9 cellular contexts compared by ENCODE assay signal in the genomic region with DNA sequence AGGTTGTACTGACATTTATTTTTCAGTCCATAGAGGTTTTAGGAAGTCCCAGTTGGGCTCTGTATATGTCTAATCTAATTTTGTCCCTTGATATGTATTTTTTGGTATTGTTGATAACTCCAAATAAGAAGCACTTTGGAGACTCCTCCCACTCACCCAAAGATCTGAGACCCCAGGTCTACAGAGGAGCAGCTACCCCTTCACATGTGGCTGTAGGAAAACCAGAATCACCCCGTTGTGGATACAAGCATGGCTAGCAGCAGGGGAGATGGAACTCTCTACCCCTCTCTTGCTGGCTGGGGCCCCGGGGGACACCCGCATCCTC. TPM values are rescaled to one million over a fixed set of nuclear protein-coding genes. Genes with fewer than 3 reads are reported as not detected.
DNase-seq lines count a peak whose midpoint lies in the region; ATAC-seq and TF ChIP-seq lines count a peak whose summit lies in the region.
"Had no signal": no experiment of that assay in that cellular context is flagged by ENCODE, and none has a peak within 500 bp of the region (broad histone marks: within the 10 kb centered on the region; RNA-seq: fewer than 3 reads in every experiment).

No MANE protein-coding gene starts in this region.

- H4K20me1 ChIP-seq in H9 (ENCODE audit: control insufficient read depth, insufficient read depth, insufficient read length): no peaks in the 10 kb centered on the region

- H3K18ac ChIP-seq in H9 (ENCODE audit: insufficient read length, low read depth, low read length): no peak overlapping the region

- peaks cover 0 to 5% (median 0%) of the 10 kb centered on the region in 3 experiments; a peak in 1 of 7 replicates for H3K36me3 Mint-ChIP-seq in H9 (ENCODE audit: insufficient read depth in 1 of 3, low read depth in 3 of 3)
- H3K36me3 Mint-ChIP-seq in activated CD4-positive, alpha-beta memory T cell treated with anti-CD3 and anti-CD28 coated beads, Interleukin-2, amount 10 ng/mL, durations not matched to agents 7 days and 5 days (ENCODE audit: low read depth): no peaks in the 10 kb centered on the region

- peaks cover 88% of the 10 kb centered on the region for H3K27me3 Mint-ChIP-seq in H9 (ENCODE audit: low read depth)
- peaks cover 76% of the 10 kb centered on the region for H3K27me3 Mint-ChIP-seq in activated CD4-positive, alpha-beta memory T cell treated with anti-CD3 and anti-CD28 coated beads, Interleukin-2, amount 10 ng/mL, durations not matched to agents 7 days and 5 days

- H2BK20ac ChIP-seq in H9 (ENCODE audit: low read depth, low read length, poor library complexity, severe bottlenecking): no peak overlapping the region

- H4K8ac ChIP-seq in H9 (replicated peaks; ENCODE audit: insufficient read length, low read depth, low read length): no peak overlapping the region

- H2BK120ac ChIP-seq in H9 (ENCODE audit: low read depth, low read length, poor library complexity, severe bottlenecking): no peak overlapping the region

- DNase-seq in H9 (no peak), iPS DF 6.9 (ENCODE audit: low read depth, low spot score) (no peak), NCI-H748 treated with DMSO at 0.1 percent for 48 hours (lab: John Stamatoyannopoulos, UW) (no peak), inferior parietal cortex (ENCODE audit: extremely low spot score) (no peak), NCI-H446 (lab: John Stamatoyannopoulos, UW) (no peak)
- no peak for DNase-seq in activated CD4-positive, alpha-beta memory T cell treated with anti-CD3 and anti-CD28 coated beads, Interleukin-2, amount 10 ng/mL, durations not matched to agents 7 days and 5 days
- DNase-seq: NCI-H446 treated with DMSO at 0.1 percent for 48 hours had no signal

- H3K23ac ChIP-seq in H9 (ENCODE audit: insufficient read length, low read depth, low read length): no peak overlapping the region

- no peak for TF ChIP-seq CTCF in H9 (conservative IDR thresholded peaks at IDR 0.05)

- no CpG with 5 or more reads among the region's 3 CpGs for WGBS in H9 (ENCODE audit: extremely low coverage, insufficient read length, low lambda C conversion rate)
- WGBS in iPS DF 6.9 (ENCODE audit: insufficient coverage, insufficient read length): no CpG with 5 or more reads among the region's 3 CpGs

- CTCF ChIA-PET in activated CD4-positive, alpha-beta memory T cell treated with anti-CD3 and anti-CD28 coated beads, Interleukin-2, amount 10 ng/mL, durations not matched to agents 7 days and 5 days (lab: Charles Lee): interaction anchor here (0.7 to 1.0 kb wide), 2 partner anchors 145 to 401 kb away, joined by 4 to 5 read pairs; no protein-coding TSS in a partner anchor

- no peak overlapping the region for H2AFZ ChIP-seq in H9 (ENCODE audit: low read length)

- H3K23me2 ChIP-seq in H9 (ENCODE audit: insufficient read length, low read depth, low read length, poor library complexity, severe bottlenecking): peaks cover 11% of the 10 kb centered on the region

- no peak overlapping the region for H3K14ac ChIP-seq in H9 (ENCODE audit: insufficient read depth, low read length)

- H3K36me3 ChIP-seq in iPS DF 6.9 (ENCODE audit: control insufficient read depth, insufficient read depth, low read length): no peaks in the 10 kb centered on the region

- H3K4me1 Mint-ChIP-seq in H9: peaks cover 17 to 23% of the 10 kb centered on the region in 2 experiments
- H3K4me1 Mint-ChIP-seq in activated CD4-positive, alpha-beta memory T cell treated with anti-CD3 and anti-CD28 coated beads, Interleukin-2, amount 10 ng/mL, durations not matched to agents 7 days and 5 days: peaks cover 18% of the 10 kb centered on the region

- no peak overlapping the region for H3K27ac Mint-ChIP-seq in H9
- H3K27ac Mint-ChIP-seq in activated CD4-positive, alpha-beta memory T cell treated with anti-CD3 and anti-CD28 coated beads, Interleukin-2, amount 10 ng/mL, durations not matched to agents 7 days and 5 days: no peak overlapping the region

- H3K9me3 Mint-ChIP-seq in H9: no peaks in the 10 kb centered on the region; a peak in 2 of 5 replicates
- H3K9me3 Mint-ChIP-seq in activated CD4-positive, alpha-beta memory T cell treated with anti-CD3 and anti-CD28 coated beads, Interleukin-2, amount 10 ng/mL, durations not matched to agents 7 days and 5 days: no peaks in the 10 kb centered on the region

- no peak for ATAC-seq in HG03159 (IDR thresholded peaks at IDR 0.05; ENCODE audit: unreplicated experiment)

- H4K5ac ChIP-seq in H9 (ENCODE audit: insufficient read length, low read depth, low read length): no peak overlapping the region

- H2AK5ac ChIP-seq in H9 (ENCODE audit: insufficient read length, low read length): no peak overlapping the region

- no peaks in the 10 kb centered on the region for H3K4me1 ChIP-seq in H9 (ENCODE audit: insufficient read depth, low read length)
- no peaks in the 10 kb centered on the region for H3K4me1 ChIP-seq in iPS DF 6.9 (ENCODE audit: control insufficient read depth, insufficient read depth, low read length)

- H3K9ac ChIP-seq in H9 (ENCODE audit: extremely low read depth, insufficient read length, low read length): no peak overlapping the region

- no peak overlapping the region for H2BK12ac ChIP-seq in H9 (ENCODE audit: insufficient read length, low read depth, low read length)

- peak overlapping the region; percentile 76 to 78 for H3K4me3 Mint-ChIP-seq in H9
- peak overlapping the region; percentile 63 for H3K4me3 Mint-ChIP-seq in activated CD4-positive, alpha-beta memory T cell treated with anti-CD3 and anti-CD28 coated beads, Interleukin-2, amount 10 ng/mL, durations not matched to agents 7 days and 5 days

- POLR2A ChIA-PET in activated CD4-positive, alpha-beta memory T cell treated with anti-CD3 and anti-CD28 coated beads, Interleukin-2, amount 10 ng/mL, durations not matched to agents 7 days and 5 days (lab: Charles Lee): no interaction called here

- no peak overlapping the region for H3T11ph ChIP-seq in H9 (ENCODE audit: low read length)

- H3K9me3 ChIP-seq in H9 (ENCODE audit: control insufficient read depth, low read depth, low read length) (no peaks in the 10 kb centered on the region), iPS DF 6.9 (ENCODE audit: control insufficient read depth, insufficient read depth, low read length) (no peaks in the 10 kb centered on the region)

- H3K4me2 ChIP-seq in H9 (ENCODE audit: insufficient read depth, insufficient read length, low read length): peak overlapping the region; percentile 58

- no peak overlapping the region for H2BK5ac ChIP-seq in H9 (ENCODE audit: insufficient read length, low read length)

- H3K27me3 ChIP-seq in H9 (ENCODE audit: insufficient read depth, low read length): peaks cover 30% of the 10 kb centered on the region
- H3K27me3 ChIP-seq in iPS DF 6.9 (ENCODE audit: control insufficient read depth, insufficient read depth, low read length): peaks cover 25% of the 10 kb centered on the region

- no peak overlapping the region for H2BK15ac ChIP-seq in H9 (ENCODE audit: low read depth, low read length)

- no peak overlapping the region for H4K91ac ChIP-seq in H9 (ENCODE audit: insufficient read length, low read depth, low read length)

- no peak overlapping the region for H3K56ac ChIP-seq in H9 (ENCODE audit: insufficient read length, low read depth, low read length)

- H3K79me1 ChIP-seq in H9 (ENCODE audit: insufficient read depth, low read depth, low read length, poor library complexity, severe bottlenecking): no peaks in the 10 kb centered on the region

- H3K27ac ChIP-seq in H9 (ENCODE audit: insufficient read length, low read depth, low read length) (no peak overlapping the region), iPS DF 6.9 (ENCODE audit: low read length) (no peak overlapping the region), skin epidermis (peak overlapping the region in 5 of 21 experiments; percentile 1 to 68 (median 29))

- no peak overlapping the region for H3K4ac ChIP-seq in H9 (ENCODE audit: low read depth, low read length)

- H3K79me2 ChIP-seq in H9 (ENCODE audit: insufficient read depth, low read length): no peaks in the 10 kb centered on the region

- peak overlapping the region; percentile 46; the same call in 1 of the 2 replicates for H3K4me3 ChIP-seq in iPS DF 6.9 (ENCODE audit: low read length)
- peak overlapping the region; percentile 7 to 32 (median 24) for H3K4me3 ChIP-seq in skin epidermis

RNA-seq across cellular contexts. Expression of a gene that starts 9.4 kb away (rescaled TPM):
- total RNA-seq in H9 (2021): 1.8 and 2.2 TPM in 2 replicates
- under 1 TPM; 0.13 to 0.23 TPM for total RNA-seq in activated CD4-positive, alpha-beta memory T cell treated with anti-CD3 and anti-CD28 coated beads, Interleukin-2, amount 10 ng/mL, durations not matched to agents 7 days and 5 days
